8 cellular contexts compared by ENCODE assay signal in genomic region chr21:46285206-46285661, GRCh38. TPM values are rescaled to one million over a fixed set of nuclear protein-coding genes. Genes with fewer than 3 reads are reported as not detected.
DNase-seq lines count a peak whose midpoint lies in the region; ATAC-seq and TF ChIP-seq lines count a peak whose summit lies in the region.

MCM3AP (minus strand) TSS chr21:46285611; CDS start chr21:46285286, 325 bp downstream.

- no peaks in the 10 kb centered on the region for H3K27me3 Mint-ChIP-seq in activated naive CD4-positive, alpha-beta T cell treated with anti-CD3 and anti-CD28 coated beads, Interleukin-2, amount 10 ng/mL, durations not matched to agents 7 days and 5 days
- no peaks in the 10 kb centered on the region for H3K27me3 Mint-ChIP-seq in type B pancreatic cell

- ATAC-seq in GM19351 (IDR thresholded peaks at IDR 0.05; ENCODE audit: unreplicated experiment): no peak

- no peaks in the 10 kb centered on the region for H3K9me3 Mint-ChIP-seq in activated naive CD4-positive, alpha-beta T cell treated with anti-CD3 and anti-CD28 coated beads, Interleukin-2, amount 10 ng/mL, durations not matched to agents 7 days and 5 days
- H3K9me3 Mint-ChIP-seq in type B pancreatic cell: peaks cover 5% of the 10 kb centered on the region

- H3K4me1 Mint-ChIP-seq in activated naive CD4-positive, alpha-beta T cell treated with anti-CD3 and anti-CD28 coated beads, Interleukin-2, amount 10 ng/mL, durations not matched to agents 7 days and 5 days: peaks cover 60% of the 10 kb centered on the region
- peaks cover 24% of the 10 kb centered on the region for H3K4me1 Mint-ChIP-seq in type B pancreatic cell (ENCODE audit: unreplicated experiment)

- no peak for DNase-seq in activated naive CD4-positive, alpha-beta T cell treated with anti-CD3 and anti-CD28 coated beads, Interleukin-2, amount 10 ng/mL, durations not matched to agents 7 days and 5 days
- no peak for DNase-seq in activated naive CD4-positive, alpha-beta T cell (lab: John Stamatoyannopoulos, UW)
- DNase-seq in cerebellum (ENCODE audit: low spot score): no peak
- no peak for DNase-seq in lung microvascular endothelial cell (ENCODE audit: low read depth in 2 of 2)
- no peak for DNase-seq in type B pancreatic cell (ENCODE audit: extremely low spot score, unreplicated experiment)
- no peak for DNase-seq in ecto neural progenitor cell (ENCODE audit: low spot score)
- DNase-seq in T1000 (lab: John Stamatoyannopoulos, UW): no peak

- peaks cover 42% of the 10 kb centered on the region for H3K36me3 Mint-ChIP-seq in activated naive CD4-positive, alpha-beta T cell treated with anti-CD3 and anti-CD28 coated beads, Interleukin-2, amount 10 ng/mL, durations not matched to agents 7 days and 5 days
- peaks cover 28% of the 10 kb centered on the region for H3K36me3 Mint-ChIP-seq in type B pancreatic cell

- peak within 1 kb of the TSS; percentile 97 for H3K4me3 Mint-ChIP-seq in activated naive CD4-positive, alpha-beta T cell treated with anti-CD3 and anti-CD28 coated beads, Interleukin-2, amount 10 ng/mL, durations not matched to agents 7 days and 5 days
- H3K4me3 Mint-ChIP-seq in type B pancreatic cell: peak within 1 kb of the TSS; percentile 96

- CTCF ChIA-PET in activated naive CD4-positive, alpha-beta T cell treated with anti-CD3 and anti-CD28 coated beads, Interleukin-2, amount 10 ng/mL, durations not matched to agents 7 days and 5 days (lab: Charles Lee): interaction anchor here (1.0 to 1.5 kb wide), 4 partner anchors 9 to 142 kb away, joined by 3 to 7 read pairs (median 3); a partner anchor contains a TSS

- TF ChIP-seq CTCF in type B pancreatic cell (conservative IDR thresholded peaks at IDR 0.05): no peak

- H3K27ac Mint-ChIP-seq in activated naive CD4-positive, alpha-beta T cell treated with anti-CD3 and anti-CD28 coated beads, Interleukin-2, amount 10 ng/mL, durations not matched to agents 7 days and 5 days: peak within 1 kb of the TSS; percentile 97
- peak within 1 kb of the TSS; percentile 92 for H3K27ac Mint-ChIP-seq in type B pancreatic cell

RNA-seq across cellular contexts. Expression of gene MCM3AP, which starts in this region (rescaled TPM):
- total RNA-seq in cerebellum: 77.6 TPM
- 41.8 and 62.5 TPM in 2 replicates for total RNA-seq in lung microvascular endothelial cell
- total RNA-seq in type B pancreatic cell (ENCODE audit: low replicate concordance): 89.9 and 120 TPM in 2 replicates
